21 cellular contexts compared by ENCODE assay signal in the genomic region with DNA sequence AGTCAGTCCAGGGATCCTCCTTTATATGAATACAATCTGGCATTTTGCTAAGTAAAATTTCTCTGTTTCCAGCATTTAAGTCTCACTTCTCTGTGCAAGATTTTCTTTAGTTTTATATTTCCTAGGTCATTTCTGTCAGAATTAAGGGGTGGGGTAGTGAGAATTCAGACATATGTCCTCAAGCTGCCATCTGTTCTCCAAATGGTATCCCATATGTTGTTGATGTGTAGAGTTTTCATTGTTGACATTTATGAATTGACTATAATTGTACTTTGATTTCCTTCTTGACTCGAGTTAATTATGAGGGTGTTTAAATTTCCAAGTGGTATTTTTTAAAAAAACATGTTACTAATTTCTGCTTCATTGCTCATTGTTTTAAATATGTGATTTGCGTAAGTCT.
"Had no signal": no experiment of that assay in that cellular context is flagged by ENCODE, and none has a peak within 500 bp of the region (broad histone marks: within the 10 kb centered on the region; RNA-seq: fewer than 3 reads in every experiment).

No MANE protein-coding gene starts in this region.

- H3K4me3 Mint-ChIP-seq: activated naive CD4-positive, alpha-beta T cell treated with anti-CD3 and anti-CD28 coated beads, Interleukin-2, amount 10 ng/mL, durations not matched to agents 7 days and 5 days; activated naive CD8-positive, alpha-beta T cell treated with anti-CD3 and anti-CD28 coated beads, Interleukin-2, amount 10 ng/mL, durations not matched to agents 7 days and 5 days; activated T-helper 1 cell treated with anti-CD3 and anti-CD28 coated beads, Interleukin-12 subunit alpha, Interleukin-12 subunit beta, Interleukin-2, Interleukin-4 antibody, amounts not matched to agents 30 ng/mL and 10 ng/mL and 1 ng/mL, durations not matched to agents 14 hours and 24 hours and 36 hours; mesothelial cell of epicardium; naive B cell; stimulated activated naive CD8-positive, alpha-beta T cell treated with anti-CD3 and anti-CD28 coated beads, Interleukin-15, Interleukin-2, amounts not matched to agents 100 ng/mL and 50 ng/mL, for 24 hours; type B pancreatic cell had no signal

- H3K36me3 Mint-ChIP-seq: activated naive CD4-positive, alpha-beta T cell treated with anti-CD3 and anti-CD28 coated beads, Interleukin-2, amount 10 ng/mL, durations not matched to agents 7 days and 5 days; activated naive CD8-positive, alpha-beta T cell treated with anti-CD3 and anti-CD28 coated beads, Interleukin-2, amount 10 ng/mL, durations not matched to agents 7 days and 5 days; brain; mesothelial cell of epicardium; naive B cell; type B pancreatic cell had no signal

- H3K4me1 Mint-ChIP-seq: activated naive CD4-positive, alpha-beta T cell treated with anti-CD3 and anti-CD28 coated beads, Interleukin-2, amount 10 ng/mL, durations not matched to agents 7 days and 5 days; activated naive CD8-positive, alpha-beta T cell treated with anti-CD3 and anti-CD28 coated beads, Interleukin-2, amount 10 ng/mL, durations not matched to agents 7 days and 5 days; brain; mesothelial cell of epicardium; naive B cell had no signal

- H3K9me3 Mint-ChIP-seq: activated naive CD4-positive, alpha-beta T cell treated with anti-CD3 and anti-CD28 coated beads, Interleukin-2, amount 10 ng/mL, durations not matched to agents 7 days and 5 days; activated naive CD8-positive, alpha-beta T cell treated with anti-CD3 and anti-CD28 coated beads, Interleukin-2, amount 10 ng/mL, durations not matched to agents 7 days and 5 days; activated T-helper 1 cell treated with anti-CD3 and anti-CD28 coated beads, Interleukin-12 subunit alpha, Interleukin-12 subunit beta, Interleukin-2, Interleukin-4 antibody, amounts not matched to agents 30 ng/mL and 10 ng/mL and 1 ng/mL, durations not matched to agents 14 hours and 24 hours and 36 hours; stimulated activated naive CD8-positive, alpha-beta T cell treated with anti-CD3 and anti-CD28 coated beads, Interleukin-15, Interleukin-2, amounts not matched to agents 100 ng/mL and 50 ng/mL, for 24 hours; type B pancreatic cell had no signal

- H3K27ac Mint-ChIP-seq: activated naive CD4-positive, alpha-beta T cell treated with anti-CD3 and anti-CD28 coated beads, Interleukin-2, amount 10 ng/mL, durations not matched to agents 7 days and 5 days; activated naive CD8-positive, alpha-beta T cell treated with anti-CD3 and anti-CD28 coated beads, Interleukin-2, amount 10 ng/mL, durations not matched to agents 7 days and 5 days; activated T-helper 1 cell treated with anti-CD3 and anti-CD28 coated beads, Interleukin-12 subunit alpha, Interleukin-12 subunit beta, Interleukin-2, Interleukin-4 antibody, amounts not matched to agents 30 ng/mL and 10 ng/mL and 1 ng/mL, durations not matched to agents 14 hours and 24 hours and 36 hours; mesothelial cell of epicardium; progenitor cell of endocrine pancreas; stimulated activated naive CD8-positive, alpha-beta T cell treated with anti-CD3 and anti-CD28 coated beads, Interleukin-15, Interleukin-2, amounts not matched to agents 100 ng/mL and 50 ng/mL, for 24 hours; type B pancreatic cell had no signal

- DNase-seq: activated CD4-positive, alpha-beta T cell treated with anti-CD3 and anti-CD28 coated beads for 48 hours; activated CD4-positive, alpha-beta T cell treated with anti-CD3 and anti-CD28 coated beads, Interleukin-2, amount 50 U/mL, for 48 hours; activated CD8-positive, alpha-beta memory T cell treated with anti-CD3 and anti-CD28 coated beads for 24 hours; activated effector memory CD4-positive, alpha-beta T cell treated with anti-CD3 and anti-CD28 coated beads, Interleukin-2, amount 50 U/mL, for 16 hours; activated naive CD4-positive, alpha-beta T cell treated with anti-CD3 and anti-CD28 coated beads, Interleukin-2, amount 10 ng/mL, durations not matched to agents 7 days and 5 days; activated naive CD8-positive, alpha-beta T cell treated with anti-CD3 and anti-CD28 coated beads, Interleukin-2, amount 10 ng/mL, durations not matched to agents 7 days and 5 days; activated T-cell treated with anti-CD3 and anti-CD28 coated beads, Interleukin-2, amount 50 U/mL, for 1 hour; foreskin fibroblast; heart right ventricle; naive B cell; ovary; stimulated activated CD4-positive, alpha-beta T cell treated with anti-CD3 and anti-CD28 coated beads, Interleukin-12 subunit alpha, Interleukin-12 subunit beta, amount 100 ng/mL, for 4 hours; stimulated activated CD4-positive, alpha-beta T cell treated with anti-CD3 and anti-CD28 coated beads, Interleukin-4, amount 100 ng/mL, for 1 hour; T-helper 9 cell; uterus had no signal

- H3K27me3 Mint-ChIP-seq: activated naive CD4-positive, alpha-beta T cell treated with anti-CD3 and anti-CD28 coated beads, Interleukin-2, amount 10 ng/mL, durations not matched to agents 7 days and 5 days; progenitor cell of endocrine pancreas; type B pancreatic cell had no signal
